ENCODE assay signal across 22 cellular contexts in the genomic region with DNA sequence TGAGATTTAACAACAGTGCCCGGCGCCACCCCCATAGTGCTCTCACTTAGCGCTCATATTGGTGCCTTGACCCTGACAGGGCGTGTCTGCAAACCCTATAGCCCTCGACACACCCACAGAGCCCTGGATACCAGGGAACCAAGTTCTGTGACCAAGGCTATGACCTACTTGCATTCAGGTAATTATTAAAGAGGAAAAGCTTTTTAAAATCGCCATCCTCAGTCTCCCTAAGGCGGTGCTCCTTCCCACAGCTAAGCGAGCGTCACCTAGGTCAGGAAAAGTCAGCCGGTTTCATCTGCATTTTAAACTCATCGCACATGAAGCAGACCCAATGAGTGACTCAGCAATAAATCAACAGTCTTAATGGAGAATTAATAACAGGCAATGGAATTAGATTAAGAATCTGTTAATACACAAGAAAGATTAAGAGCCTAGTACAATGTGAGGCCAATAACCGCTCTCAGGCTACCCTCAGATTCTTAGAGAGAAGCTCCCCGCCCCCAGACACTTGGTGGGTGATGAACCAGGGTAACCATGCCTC.
"Had no signal": no experiment of that assay in that cellular context is flagged by ENCODE, and none has a peak within 500 bp of the region (broad histone marks: within the 10 kb centered on the region; RNA-seq: fewer than 3 reads in every experiment).

No MANE protein-coding gene starts in this region.

- H3K9me3 ChIP-seq: breast epithelium, esophagus squamous epithelium, heart right ventricle, left ventricle myocardium inferior, ovary, psoas muscle, right atrium auricular region, spleen, thoracic aorta, uterus had no signal

- H3K4me3 Mint-ChIP-seq: activated CD4-positive, alpha-beta memory T cell treated with anti-CD3 and anti-CD28 coated beads for 36 hours; activated naive CD4-positive, alpha-beta T cell treated with anti-CD3 and anti-CD28 coated beads, Interleukin-2, amount 50 U/mL, for 24 hours; activated naive CD8-positive, alpha-beta T cell treated with anti-CD3 and anti-CD28 coated beads, Interleukin-2, amount 50 U/mL, for 24 hours; activated T-cell treated with anti-CD3 and anti-CD28 coated beads, Interleukin-2, amount 50 U/mL, for 4 hours; central memory CD8-positive, alpha-beta T cell; dendritic cell treated with granulocyte-macrophage colony-stimulating factor and Interleukin-4, amounts not matched to agents 40 ng/mL and 50 ng/mL, for 4 days; mesothelial cell of epicardium; T-helper 1 cell treated with Interleukin-12 subunit alpha and Interleukin-12 subunit beta and Interleukin-4 antibody, amounts not matched to agents 30 μg/mL and 1 μg/mL, for 36 hours had no signal

- H3K27ac ChIP-seq: breast epithelium, esophagus squamous epithelium, heart right ventricle, left ventricle myocardium inferior, ovary, psoas muscle, right atrium auricular region, spleen, thoracic aorta, uterus, VCaP had no signal

- H3K27ac Mint-ChIP-seq: activated CD4-positive, alpha-beta memory T cell treated with anti-CD3 and anti-CD28 coated beads for 36 hours; activated naive CD8-positive, alpha-beta T cell treated with anti-CD3 and anti-CD28 coated beads, Interleukin-2, amount 50 U/mL, for 24 hours; activated T-helper 2 cell treated with anti-CD3 and anti-CD28 coated beads, Interferon-gamma antibody, Interleukin-2, Interleukin-4, amounts not matched to agents 10 μg/mL and 5 μg/mL and 100 μg/mL, durations not matched to agents 14 hours and 24 hours and 36 hours; dendritic cell treated with granulocyte-macrophage colony-stimulating factor and Interleukin-4, amounts not matched to agents 40 ng/mL and 50 ng/mL, for 4 days; mesothelial cell of epicardium; naive B cell; T-helper 1 cell treated with Interleukin-12 subunit alpha and Interleukin-12 subunit beta and Interleukin-4 antibody, amounts not matched to agents 30 μg/mL and 1 μg/mL, for 36 hours had no signal

- H3K4me3 ChIP-seq: breast epithelium, esophagus squamous epithelium, heart right ventricle, left ventricle myocardium inferior, ovary, psoas muscle, right atrium auricular region, thoracic aorta, uterus had no signal

- H3K36me3 ChIP-seq: breast epithelium, esophagus squamous epithelium, ovary, right atrium auricular region, spleen, thoracic aorta, uterus had no signal

- H3K27me3 ChIP-seq: breast epithelium, esophagus squamous epithelium, heart right ventricle, ovary, right atrium auricular region, spleen, uterus had no signal

- DNase-seq: esophagus squamous epithelium had no signal

- H3K9me3 Mint-ChIP-seq: activated CD4-positive, alpha-beta memory T cell treated with anti-CD3 and anti-CD28 coated beads for 36 hours; activated naive CD4-positive, alpha-beta T cell treated with anti-CD3 and anti-CD28 coated beads, Interleukin-2, amount 50 U/mL, for 24 hours; activated naive CD8-positive, alpha-beta T cell treated with anti-CD3 and anti-CD28 coated beads, Interleukin-2, amount 50 U/mL, for 24 hours; activated T-cell treated with anti-CD3 and anti-CD28 coated beads, Interleukin-2, amount 50 U/mL, for 4 hours; activated T-helper 2 cell treated with anti-CD3 and anti-CD28 coated beads, Interferon-gamma antibody, Interleukin-2, Interleukin-4, amounts not matched to agents 10 μg/mL and 5 μg/mL and 100 μg/mL, durations not matched to agents 14 hours and 24 hours and 36 hours; central memory CD8-positive, alpha-beta T cell; dendritic cell treated with granulocyte-macrophage colony-stimulating factor and Interleukin-4, amounts not matched to agents 40 ng/mL and 50 ng/mL, for 4 days; mesothelial cell of epicardium; T-helper 1 cell treated with Interleukin-12 subunit alpha and Interleukin-12 subunit beta and Interleukin-4 antibody, amounts not matched to agents 30 μg/mL and 1 μg/mL, for 36 hours had no signal

- H3K4me1 Mint-ChIP-seq: activated naive CD4-positive, alpha-beta T cell treated with anti-CD3 and anti-CD28 coated beads, Interleukin-2, amount 50 U/mL, for 24 hours; central memory CD8-positive, alpha-beta T cell; naive B cell had no signal

- H3K36me3 Mint-ChIP-seq: activated CD4-positive, alpha-beta memory T cell treated with anti-CD3 and anti-CD28 coated beads for 36 hours; activated naive CD4-positive, alpha-beta T cell treated with anti-CD3 and anti-CD28 coated beads, Interleukin-2, amount 50 U/mL, for 24 hours; naive B cell had no signal

- FAIRE-seq: TTC549 had no signal

- H3K4me1 ChIP-seq: breast epithelium, psoas muscle, uterus had no signal
